ENCODE assay signal across 20 cellular contexts in genomic region chr10:96222908-96223307, GRCh38. TPM values are rescaled to one million over a fixed set of nuclear protein-coding genes. Genes with fewer than 3 reads are reported as not detected.
DNase-seq lines count a peak whose midpoint lies in the region; ATAC-seq, FAIRE-seq and TF ChIP-seq lines count a peak whose summit lies in the region.
"Had no signal": no experiment of that assay in that cellular context is flagged by ENCODE, and none has a peak within 500 bp of the region (broad histone marks: within the 10 kb centered on the region; RNA-seq: fewer than 3 reads in every experiment).

No MANE protein-coding gene starts in this region.

- no peak overlapping the region for H3K27ac ChIP-seq in K562 (ENCODE audit: extremely low read depth, low read depth, low read length)
- H3K27ac ChIP-seq in mesenchymal stem cell (ENCODE audit: low read length, poor library complexity, severe bottlenecking), result no peak overlapping the region
- H3K27ac ChIP-seq: 22Rv1 had no signal

- H3K79me1 ChIP-seq in mesenchymal stem cell (replicated peaks; ENCODE audit: low read length, poor library complexity, severe bottlenecking), result no peaks in the 10 kb centered on the region

- no peak overlapping the region for H2BK120ac ChIP-seq in mesenchymal stem cell (ENCODE audit: low read depth, low read length)

- no peak for TF ChIP-seq CTCF in K562 (IDR thresholded peaks at IDR 0.05 in 2 of 3, conservative IDR thresholded peaks at IDR 0.05 in 1 of 3; ENCODE audit: insufficient read depth in 2 of 3, low read depth in 1 of 3, low read length in 3 of 3)

- BruUV-seq in K562 (replicated peaks; lab: Mats Ljungman, UMichigan), result no TSS peak

- H3K4ac ChIP-seq in mesenchymal stem cell (ENCODE audit: low read depth in 1 of 2, low read length in 2 of 2), result no peak overlapping the region

- no peak overlapping the region for H3K4me3 ChIP-seq in K562
- no peak overlapping the region for H3K4me3 ChIP-seq in mesenchymal stem cell (ENCODE audit: insufficient read depth in 1 of 2, low read depth in 1 of 2, low read length in 2 of 2)
- H3K4me3 ChIP-seq: BLaER1 treated with 17β-estradiol and CSF1 and Interleukin-3, amounts not matched to agents 10 nM and 100 nM had no signal

- H3K14ac ChIP-seq in mesenchymal stem cell (ENCODE audit: low read length in 2 of 2), result no peak overlapping the region

- no peak overlapping the region for H2BK5ac ChIP-seq in mesenchymal stem cell (ENCODE audit: low read depth, low read length, poor library complexity, severe bottlenecking)

- no peaks in the 10 kb centered on the region for H4K20me1 ChIP-seq in K562 (replicated peaks; ENCODE audit: control insufficient read depth, insufficient read depth, low read length)
- H4K20me1 ChIP-seq: BLaER1 treated with 17β-estradiol and CSF1 and Interleukin-3, amounts not matched to agents 10 nM and 100 nM had no signal

- no peak overlapping the region for H2AK5ac ChIP-seq in mesenchymal stem cell (ENCODE audit: low read length, severe bottlenecking)

- H3K4me1 ChIP-seq in K562 (replicated peaks in 1 of 2; ENCODE audit: control insufficient read depth in 2 of 2, insufficient read depth in 2 of 2, low read length in 2 of 2) (no peaks in the 10 kb centered on the region; a peak in 1 of 5 replicates), mesenchymal stem cell (ENCODE audit: control insufficient read depth, insufficient read depth, low read depth, low read length) (no peaks in the 10 kb centered on the region)

- ATAC-seq in K562 (no peak), HG02885 (IDR thresholded peaks at IDR 0.05; ENCODE audit: poor library complexity, unreplicated experiment) (no peak), GM19455 (IDR thresholded peaks at IDR 0.05; ENCODE audit: unreplicated experiment) (no peak)

- POLR2A ChIA-PET in K562 (lab: Yijun Ruan, JAX), result no interaction called here

- TF ChIP-seq RAD21 in K562 (CRISPR knock-in tag; conservative IDR thresholded peaks at IDR 0.05 in 1 of 2, IDR thresholded peaks at IDR 0.05 in 1 of 2), result no peak

- in situ Hi-C loops in K562 (cut with MboI), result no loop called here

- intact Hi-C loops in K562 (cut with micrococcal nuclease), result loop anchor here (10.0 kb wide), 1 partner anchor 178 kb away; the partner anchor contains the start of gene CCNJ

- no peak overlapping the region for H2BK15ac ChIP-seq in mesenchymal stem cell (ENCODE audit: low read depth, poor library complexity, severe bottlenecking)

- H4K8ac ChIP-seq in mesenchymal stem cell (ENCODE audit: low read length), result no peak overlapping the region

- no peak overlapping the region for H3K9ac ChIP-seq in K562 (ENCODE audit: insufficient read depth in 1 of 2, low read depth in 2 of 2, low read length in 2 of 2)
- no peak overlapping the region for H3K9ac ChIP-seq in mesenchymal stem cell (ENCODE audit: low read length)
- H3K9ac ChIP-seq: BLaER1 treated with 17β-estradiol and CSF1 and Interleukin-3, amounts not matched to agents 10 nM and 100 nM had no signal

- no peaks in the 10 kb centered on the region for H3K9me3 ChIP-seq in K562 (replicated peaks; ENCODE audit: control insufficient read depth, insufficient read depth, low read depth, low read length)
- no peaks in the 10 kb centered on the region for H3K9me3 ChIP-seq in mesenchymal stem cell (ENCODE audit: control insufficient read depth, low read length)
- H3K9me3 ChIP-seq: BLaER1 treated with 17β-estradiol and CSF1 and Interleukin-3, amounts not matched to agents 10 nM and 100 nM had no signal

- no peak for TF ChIP-seq EP300 in K562 (IDR thresholded peaks at IDR 0.05; ENCODE audit: low read length)

- FAIRE-seq in K562 (lab: Jason Lieb, UNC), result no peak
- FAIRE-seq: G401.6, GM19239 had no signal

- H3K23ac ChIP-seq in mesenchymal stem cell (ENCODE audit: low read length in 2 of 2), result no peak overlapping the region

- no peak overlapping the region for H4K91ac ChIP-seq in mesenchymal stem cell (ENCODE audit: low read length)

- H3K4me2 ChIP-seq in K562 (ENCODE audit: insufficient read depth, low read length) (no peak overlapping the region), mesenchymal stem cell (ENCODE audit: low read length, poor library complexity, severe bottlenecking) (no peak overlapping the region)

- 35% methylated on average over 9 of the region's 10 CpGs for WGBS in K562 (ENCODE audit: insufficient coverage, low coverage, missing lambda C conversion rate)
- WGBS in mesenchymal stem cell, result 90% methylated on average over 10 of the region's 10 CpGs

- no peak for TF ChIP-seq POLR2A in K562 (conservative IDR thresholded peaks at IDR 0.05)

- no peaks in the 10 kb centered on the region for H3K79me2 ChIP-seq in K562 (ENCODE audit: control insufficient read depth, insufficient read depth, low read length)

- CTCF ChIA-PET in K562 (lab: Yijun Ruan, JAX; ENCODE audit: low intra/inter-chr PET ratio), result no interaction called here

- H3K27me3 ChIP-seq in K562 (ENCODE audit: control insufficient read depth in 2 of 2, insufficient read depth in 2 of 2, low read length in 2 of 2), result peaks cover 2 to 25% of the 10 kb centered on the region in 2 experiments; a peak in 3 of 5 replicates
- peaks cover 4 to 27% of the 10 kb centered on the region in 2 experiments for H3K27me3 ChIP-seq in mesenchymal stem cell (ENCODE audit: control insufficient read depth in 1 of 2, insufficient read depth in 1 of 2, low read length in 2 of 2)
- H3K27me3 ChIP-seq: BLaER1 treated with 17β-estradiol and CSF1 and Interleukin-3, amounts not matched to agents 10 nM and 100 nM had no signal

- H3K36me3 ChIP-seq in K562 (ENCODE audit: control insufficient read depth, insufficient read depth, low read length), result no peaks in the 10 kb centered on the region
- H3K36me3 ChIP-seq in mesenchymal stem cell (ENCODE audit: control insufficient read depth in 1 of 2, insufficient read depth in 2 of 2, low read depth in 1 of 2, low read length in 2 of 2), result no peaks in the 10 kb centered on the region

- H2BK12ac ChIP-seq in mesenchymal stem cell (ENCODE audit: low read length in 2 of 2), result no peak overlapping the region

- H3K9me1 ChIP-seq in K562 (ENCODE audit: control insufficient read depth, insufficient read depth, low read length), result no peaks in the 10 kb centered on the region

- peak overlapping the region; percentile 55; the same call in 1 of the 2 replicates for H2AFZ ChIP-seq in K562 (ENCODE audit: low read depth, low read length)
- H2AFZ ChIP-seq in mesenchymal stem cell (ENCODE audit: low read depth, low read length), result no peak overlapping the region

- H3K18ac ChIP-seq in mesenchymal stem cell (ENCODE audit: low read depth in 1 of 2, low read length in 2 of 2), result no peak overlapping the region

- peak; percentile 9 for DNase-seq in NCI-H2227 (lab: John Stamatoyannopoulos, UW; ENCODE audit: unreplicated experiment)
- no peak for DNase-seq in NCI-H2227 treated with DMSO at 0.1 percent for 48 hours (lab: John Stamatoyannopoulos, UW)
- no peak for DNase-seq in K562 (ENCODE audit: extremely low read depth in 1 of 4, low spot score in 3 of 4)
- peak; percentile 32 for DNase-seq in islet precursor cell
- DNase-seq in CD1c-positive myeloid dendritic cell (ENCODE audit: extremely low spot score), result no peak
- no peak for DNase-seq in mesenchymal stem cell
- DNase-seq: CD4-positive, CD25-positive, alpha-beta regulatory T cell; CD8-positive, alpha-beta memory T cell; COR-L47; DMS 273 treated with DMSO at 0.1 percent for 48 hours; GOT3 had no signal

TF ChIP-seq in K562, 482 proteins besides CTCF, POLR2A, EP300 and RAD21:
- TF ChIP-seq POU5F1 (IDR thresholded peaks at IDR 0.05; ENCODE audit: borderline replicate concordance, low read depth, low read length, partially characterized antibody) (no peak), SAFB2 (IDR thresholded peaks at IDR 0.05; ENCODE audit: borderline replicate concordance, low read depth, low read length, severe bottlenecking) (no peak), CREBBP (IDR thresholded peaks at IDR 0.05; ENCODE audit: low read depth, low read length) (no peak), NRF1 (conservative IDR thresholded peaks at IDR 0.05 in 1 of 2, IDR thresholded peaks at IDR 0.05 in 1 of 2) (peak; percentile 82 to 84)
- TF ChIP-seq, protein P1, sequence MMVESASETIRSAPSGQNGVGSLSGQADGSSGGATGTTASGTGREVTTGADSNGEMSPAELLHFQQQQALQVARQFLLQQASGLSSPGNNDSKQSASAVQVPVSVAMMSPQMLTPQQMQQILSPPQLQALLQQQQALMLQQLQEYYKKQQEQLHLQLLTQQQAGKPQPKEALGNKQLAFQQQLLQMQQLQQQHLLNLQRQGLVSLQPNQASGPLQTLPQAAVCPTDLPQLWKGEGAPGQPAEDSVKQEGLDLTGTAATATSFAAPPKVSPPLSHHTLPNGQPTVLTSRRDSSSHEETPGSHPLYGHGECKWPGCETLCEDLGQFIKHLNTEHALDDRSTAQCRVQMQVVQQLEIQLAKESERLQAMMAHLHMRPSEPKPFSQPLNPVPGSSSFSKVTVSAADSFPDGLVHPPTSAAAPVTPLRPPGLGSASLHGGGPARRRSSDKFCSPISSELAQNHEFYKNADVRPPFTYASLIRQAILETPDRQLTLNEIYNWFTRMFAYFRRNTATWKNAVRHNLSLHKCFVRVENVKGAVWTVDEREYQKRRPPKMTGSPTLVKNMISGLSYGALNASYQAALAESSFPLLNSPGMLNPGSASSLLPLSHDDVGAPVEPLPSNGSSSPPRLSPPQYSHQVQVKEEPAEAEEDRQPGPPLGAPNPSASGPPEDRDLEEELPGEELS (CRISPR knock-in tag; IDR thresholded peaks at IDR 0.05; ENCODE audit: borderline replicate concordance), result no peak

RNA-seq across cellular contexts. Expression of gene BLNK, which starts 48.5 kb away (rescaled TPM):
- total RNA-seq in K562 (2011; cell fraction: chromatin; rRNA removed; ENCODE audit: low replicate concordance), result not detected in 2 replicates
- not detected in 2 replicates for total RNA-seq in K562 (2011; cell fraction: nucleolus; rRNA removed)
- not detected in 2 replicates for total RNA-seq in K562 (2011; cell fraction: nucleoplasm; rRNA removed)
- total RNA-seq in K562 (2014; rRNA removed), result not detected in 2 replicates
- total RNA-seq in K562 (2014; rRNA removed; fragmentation: Illumina TruSeq; extraction: Trizol), result not detected in 2 replicates
- total RNA-seq in K562 (2015; rRNA removed; fragmentation: Illumina TruSeq; extraction: Trizol), result not detected in 2 replicates
- total RNA-seq in K562 (2021), result 0.20 TPM in 1 of 2 replicates, not detected in the other
- polyA plus RNA-seq in K562 (2011; rRNA removed), result not detected in 2 replicates
- not detected in 2 replicates for polyA plus RNA-seq in K562 (2011; cell fraction: cytosol; rRNA removed)
- not detected in 2 replicates for polyA plus RNA-seq in K562 (2011; cell fraction: nucleus; rRNA removed)
- polyA plus RNA-seq in K562 (2012), result not detected in 2 replicates
- not detected in 2 replicates for polyA plus RNA-seq in K562 (2014; fragmentation: Illumina TruSeq; extraction: Trizol)
- polyA plus RNA-seq in K562 (2014; fragmentation: Nextera tagmentation; extraction: Ambion mirVana), result not detected
- polyA plus RNA-seq in K562 (2014; rRNA removed), result not detected in 2 replicates
- not detected in 2 replicates for polyA minus RNA-seq in K562 (2011; rRNA and poly(A)+ RNA removed)
- not detected in 2 replicates for polyA minus RNA-seq in K562 (2011; cell fraction: cytosol; rRNA and poly(A)+ RNA removed)
- not detected in 2 replicates for polyA minus RNA-seq in K562 (2011; cell fraction: nucleus; rRNA and poly(A)+ RNA removed)
- polyA plus RNA-seq in mesenchymal stem cell (2013, experiment 1 of 2), result not detected
- not detected for polyA plus RNA-seq in mesenchymal stem cell (2013, experiment 2 of 2)
- total RNA-seq: A673; CD8-positive, alpha-beta memory T cell; H9 had no signal
- polyA plus RNA-seq: AG04450; CD8-positive, alpha-beta memory T cell had no signal

Comparison
In these comparisons a context has a peak if more than half of its experiments do, and no peak if none do; other contexts are left out.
1. DNase-seq: peak in NCI-H2227 (single experiment) and islet precursor cell (single experiment); none in NCI-H2227 treated with DMSO at 0.1 percent for 48 hours (single experiment), K562 (0 of 4), CD1c-positive myeloid dendritic cell (single experiment) and mesenchymal stem cell (single experiment).